In the genomic region with DNA sequence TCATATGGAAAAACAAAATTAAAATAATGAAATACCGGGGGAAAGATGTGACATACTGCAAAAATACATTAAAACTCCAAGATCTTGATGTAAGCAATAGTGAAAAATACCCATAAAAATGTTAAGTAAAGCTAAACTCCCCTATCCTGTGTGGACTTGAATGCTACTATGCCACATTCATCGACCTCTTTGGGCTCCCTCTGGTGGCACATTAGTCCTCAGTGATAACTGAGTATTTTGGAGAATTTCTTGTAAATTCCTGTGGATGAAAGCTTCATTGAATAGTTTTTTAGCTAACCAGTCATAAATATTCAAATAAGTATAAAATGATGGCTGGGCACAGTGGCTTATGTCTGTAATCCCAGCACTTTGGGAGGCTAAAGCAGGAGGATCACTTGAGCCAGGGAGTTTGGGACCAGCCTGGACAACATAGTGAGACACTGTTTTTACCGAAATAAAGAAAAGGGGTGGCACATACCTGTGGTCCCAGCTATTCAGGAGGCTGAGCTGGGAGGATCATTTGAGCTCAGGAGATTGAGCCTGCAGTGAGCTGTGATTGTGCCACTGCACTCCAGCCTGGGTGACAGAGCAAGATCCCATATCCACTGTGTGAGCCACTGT, we compare ENCODE assay signal across 8 cellular contexts. TPM values are rescaled to one million over a fixed set of nuclear protein-coding genes. Genes with fewer than 3 reads are reported as not detected.
DNase-seq lines count a peak whose midpoint lies in the region; ATAC-seq and TF ChIP-seq lines count a peak whose summit lies in the region.

No MANE protein-coding gene starts in this region.

- ATAC-seq in heart left ventricle (peak in 2 of 4 donors; percentile 59 to 62), HG02970 (IDR thresholded peaks at IDR 0.05; ENCODE audit: low FRiP score, unreplicated experiment) (no peak)

- H3K4me1 ChIP-seq in PC-9 (replicated peaks; ENCODE audit: insufficient read depth), result no peaks in the 10 kb centered on the region
- no peaks in the 10 kb centered on the region for H3K4me1 ChIP-seq in heart left ventricle
- peaks cover 0 to 18% (median 0%) of the 10 kb centered on the region in 6 donors for H3K4me1 ChIP-seq in spleen

- 60 to 71% (median 64%) methylated on average over 3 of the region's 3 CpGs for WGBS in heart left ventricle, 4 donors
- WGBS in spleen, 5 donors, result 47 to 59% (median 55%) methylated on average over 3 of the region's 3 CpGs

- intact Hi-C loops in PC-9 (cut with micrococcal nuclease; ENCODE audit: unreplicated experiment) (loop anchor here (1.0 kb wide), 4 partner anchors 44 to 381 kb away; no protein-coding TSS in a partner anchor), heart left ventricle (cut with DNase I) (loop anchor here in 5 of 10 donors (2.0 to 10.0 kb wide), 6 partner anchors 41 to 1605 kb away; a partner anchor contains a TSS), spleen (cut with DNase I; ENCODE audit: low total_unique reads) (no loop called here)

- POLR2A ChIA-PET in PC-9 (lab: Charles Lee; ENCODE audit: unreplicated experiment), result interaction anchor here (0.6 to 1.0 kb wide), 2 partner anchors 62 to 128 kb away, joined by 7 to 18 read pairs; no protein-coding TSS in a partner anchor

- BruUV-seq in PC-9 (replicated peaks; lab: Mats Ljungman, UMichigan), result no TSS peak

- no peaks in the 10 kb centered on the region for H3K36me3 ChIP-seq in PC-9 (ENCODE audit: low read depth)
- H3K36me3 ChIP-seq in heart left ventricle, result no peaks in the 10 kb centered on the region
- H3K36me3 ChIP-seq in spleen, result no peaks in the 10 kb centered on the region

- no peak overlapping the region for H3K27ac ChIP-seq in PC-9
- H3K27ac ChIP-seq in heart left ventricle, result no peak overlapping the region
- no peak overlapping the region for H3K27ac ChIP-seq in spleen

- no peak for TF ChIP-seq POLR2A in heart left ventricle (IDR thresholded peaks at IDR 0.05)
- no peak for TF ChIP-seq POLR2A in spleen (IDR thresholded peaks at IDR 0.05)

- H3K9me3 ChIP-seq in PC-9 (ENCODE audit: insufficient read depth, low read depth) (no peaks in the 10 kb centered on the region), heart left ventricle (no peaks in the 10 kb centered on the region), spleen (no peaks in the 10 kb centered on the region)

- no peaks in the 10 kb centered on the region for H3F3A ChIP-seq in PC-9 (ENCODE audit: insufficient read depth, low read depth)

- DNase-seq in GM03348 (ENCODE audit: low spot score) (peak; percentile 76), HFF-Myc (ENCODE audit: extremely low read depth, low read depth) (peak; percentile 32), PC-9 (peak; percentile 36 to 50), heart left ventricle (peak in 3 of 5 donors; percentile 25 to 43 (median 26)), spleen (no peak), NCI-H146 treated with DMSO at 0.1 percent for 48 hours (lab: John Stamatoyannopoulos, UW; ENCODE audit: unreplicated experiment) (no peak)
- DNase-seq in activated naive CD4-positive, alpha-beta T cell treated with Interleukin-2 at 50 U/mL for 16 hours, result peak; percentile 43

- H3K4me2 ChIP-seq in PC-9, result no peak overlapping the region

- no peak overlapping the region for H3K4me3 ChIP-seq in HFF-Myc (replicated peaks; ENCODE audit: low read depth, low read length)
- H3K4me3 ChIP-seq in PC-9, result no peak overlapping the region
- no peak overlapping the region for H3K4me3 ChIP-seq in heart left ventricle
- no peak overlapping the region for H3K4me3 ChIP-seq in spleen

- H3K27me3 ChIP-seq in PC-9 (ENCODE audit: insufficient read depth, low read depth) (no peaks in the 10 kb centered on the region), heart left ventricle (no peaks in the 10 kb centered on the region), spleen (replicated peaks in 1 of 7) (no peaks in the 10 kb centered on the region)

- TF ChIP-seq CTCF in HFF-Myc (IDR thresholded peaks at IDR 0.05; ENCODE audit: low read depth, low read length, missing control alignments), result peak; percentile 62
- peak; percentile 84 for TF ChIP-seq CTCF in PC-9 (conservative IDR thresholded peaks at IDR 0.05)
- TF ChIP-seq CTCF in heart left ventricle (IDR thresholded peaks at IDR 0.05), result peak; percentile 30 to 67 (median 57)
- peak; percentile 41 to 71 (median 63) for TF ChIP-seq CTCF in spleen (IDR thresholded peaks at IDR 0.05 in 8 of 11, conservative IDR thresholded peaks at IDR 0.05 in 3 of 11)

- CTCF ChIA-PET in PC-9 (lab: Charles Lee), result interaction anchor here (0.5 to 1.2 kb wide), 7 partner anchors 10 to 648 kb away, joined by 4 to 6 read pairs (median 4); no protein-coding TSS in a partner anchor

- H3K79me2 ChIP-seq in PC-9 (ENCODE audit: low read depth), result no peaks in the 10 kb centered on the region

- H4K20me1 ChIP-seq in PC-9 (ENCODE audit: insufficient read depth), result no peaks in the 10 kb centered on the region

- H3K9me2 ChIP-seq in PC-9 (ENCODE audit: insufficient read depth), result no peaks in the 10 kb centered on the region

- no peak overlapping the region for H2AFZ ChIP-seq in PC-9

RNA-seq across cellular contexts. Expression of a gene that starts 42.4 kb away (rescaled TPM):
- total RNA-seq in PC-9 (2021) (20.6 and 26.7 TPM in 2 replicates), heart left ventricle (1 to 10 TPM; 4.3 to 9.2 (median 5.1) TPM), spleen (10 to 100 TPM; 24.3 to 36.1 (median 28.6) TPM)
- polyA plus RNA-seq in heart left ventricle (1 to 10 TPM; 4.0 to 6.2 TPM), spleen (10 to 100 TPM; 18.5 to 19.6 (median 19.1) TPM)

Comparison
In these comparisons a context has a peak if more than half of its experiments do, and no peak if none do; other contexts are left out.
1. DNase-seq: peak in GM03348 (single experiment), HFF-Myc (single experiment), PC-9 (2 of 2), activated naive CD4-positive, alpha-beta T cell treated with Interleukin-2 at 50 U/mL for 16 hours (single experiment) and heart left ventricle (3 of 5); none in spleen (single experiment) and NCI-H146 treated with DMSO at 0.1 percent for 48 hours (single experiment).
2. Peak in every context shown above with its lines, with median percentiles within 50 percentile points of each other: CTCF ChIP-seq.